ENCODE assay signal across 17 cellular contexts in genomic region chr10:109987413-109987812, GRCh38. TPM values are rescaled to one million over a fixed set of nuclear protein-coding genes. Genes with fewer than 3 reads are reported as not detected.
DNase-seq lines count a peak whose midpoint lies in the region; ATAC-seq and TF ChIP-seq lines count a peak whose summit lies in the region.
"Had no signal": no experiment of that assay in that cellular context is flagged by ENCODE, and none has a peak within 500 bp of the region (broad histone marks: within the 10 kb centered on the region; RNA-seq: fewer than 3 reads in every experiment).

No MANE protein-coding gene starts in this region.

- H3K4me1 Mint-ChIP-seq in WTC11 (peaks cover 5% of the 10 kb centered on the region; the same call in 1 of the 2 replicates), osteocyte (ENCODE audit: unreplicated experiment) (peaks cover 49% of the 10 kb centered on the region)
- H3K4me1 Mint-ChIP-seq in activated CD8-positive, alpha-beta memory T cell treated with anti-CD3 and anti-CD28 coated beads, Interleukin-2, amount 10 ng/mL, durations not matched to agents 7 days and 5 days = no peaks in the 10 kb centered on the region
- H3K4me1 Mint-ChIP-seq: stimulated activated naive CD8-positive, alpha-beta T cell treated with anti-CD3 and anti-CD28 coated beads, Interleukin-15, amount 100 ng/mL, for 72 hours had no signal

- no peaks in the 10 kb centered on the region for H3K79me2 ChIP-seq in GM23248 (ENCODE audit: insufficient read depth)

- no peaks in the 10 kb centered on the region for H3K27me3 Mint-ChIP-seq in WTC11 (ENCODE audit: low read depth)
- H3K27me3 Mint-ChIP-seq in osteocyte (ENCODE audit: unreplicated experiment) = no peaks in the 10 kb centered on the region
- peaks cover 10% of the 10 kb centered on the region for H3K27me3 Mint-ChIP-seq in activated CD8-positive, alpha-beta memory T cell treated with anti-CD3 and anti-CD28 coated beads, Interleukin-2, amount 10 ng/mL, durations not matched to agents 7 days and 5 days
- H3K27me3 Mint-ChIP-seq: stimulated activated naive CD8-positive, alpha-beta T cell treated with anti-CD3 and anti-CD28 coated beads, Interleukin-15, amount 100 ng/mL, for 72 hours had no signal

- H3K9me2 ChIP-seq in GM23248 (ENCODE audit: insufficient read depth) = no peaks in the 10 kb centered on the region

- peaks cover 49% of the 10 kb centered on the region for H3F3A ChIP-seq in GM23248 (ENCODE audit: insufficient read depth)

- no peaks in the 10 kb centered on the region for H3K9me3 ChIP-seq in GM23248 (ENCODE audit: low read depth)
- H3K9me3 ChIP-seq: Peyer's patch had no signal

- ATAC-seq in WTC11 (peak; percentile 81), GM18517 (IDR thresholded peaks at IDR 0.05; ENCODE audit: unreplicated experiment) (no peak), HG03025 (IDR thresholded peaks at IDR 0.05; ENCODE audit: low FRiP score, unreplicated experiment) (no peak)
- ATAC-seq in activated CD8-positive, alpha-beta memory T cell treated with anti-CD3 and anti-CD28 coated beads, Interleukin-2, amount 10 ng/mL, durations not matched to agents 7 days and 5 days = no peak
- ATAC-seq: stimulated activated naive CD8-positive, alpha-beta T cell treated with anti-CD3 and anti-CD28 coated beads, Interleukin-15, amount 100 ng/mL, for 72 hours had no signal

- no peak overlapping the region for H3K27ac Mint-ChIP-seq in WTC11
- H3K27ac Mint-ChIP-seq in osteocyte (ENCODE audit: unreplicated experiment) = peak overlapping the region; percentile 87
- H3K27ac Mint-ChIP-seq in activated CD8-positive, alpha-beta memory T cell treated with anti-CD3 and anti-CD28 coated beads, Interleukin-2, amount 10 ng/mL, durations not matched to agents 7 days and 5 days = no peak overlapping the region

- no peaks in the 10 kb centered on the region for H3K27me3 ChIP-seq in GM23248 (replicated peaks; ENCODE audit: insufficient read depth)
- H3K27me3 ChIP-seq: cardiac muscle cell, Peyer's patch had no signal

- no peak for TF ChIP-seq CTCF in WTC11 (IDR thresholded peaks at IDR 0.05)
- no peak for TF ChIP-seq CTCF in osteocyte (IDR thresholded peaks at IDR 0.05)

- peaks cover 52% of the 10 kb centered on the region for H3K4me1 ChIP-seq in GM23248 (ENCODE audit: insufficient read depth)

- in situ Hi-C loops in GM23248 (cut with MboI) = no loop called here

- no peak overlapping the region for H2AFZ ChIP-seq in GM23248

- H3K36me3 ChIP-seq in GM23248 (ENCODE audit: low read depth) = no peaks in the 10 kb centered on the region
- H3K36me3 ChIP-seq: cardiac muscle cell, Peyer's patch had no signal

- DNase-seq in GM23248 = peak; percentile 93
- no peak for DNase-seq in WTC11 (ENCODE audit: low spot score)
- DNase-seq in fibroblast of peridontal ligament (ENCODE audit: extremely low read depth) = peak; percentile 83
- no peak for DNase-seq in osteocyte (ENCODE audit: extremely low spot score, unreplicated experiment)
- no peak for DNase-seq in stimulated activated CD4-positive, alpha-beta T cell treated with anti-CD3 and anti-CD28 coated beads, Interleukin-2, amount 100 ng/mL, for 48 hours
- no peak for DNase-seq in activated CD8-positive, alpha-beta memory T cell treated with anti-CD3 and anti-CD28 coated beads, Interleukin-2, amount 10 ng/mL, durations not matched to agents 7 days and 5 days
- DNase-seq: GDM1; NCI-H1417; NCI-H446 treated with DMSO at 0.1 percent for 48 hours; Peyer's patch; stimulated activated CD4-positive, alpha-beta T cell treated with anti-CD3 and anti-CD28 coated beads, Interleukin-4, amount 100 ng/mL, for 24 hours; stimulated activated naive CD8-positive, alpha-beta T cell treated with anti-CD3 and anti-CD28 coated beads, Interleukin-15, amount 100 ng/mL, for 72 hours; T-helper 9 cell had no signal

- peak overlapping the region; percentile 80 for H3K4me2 ChIP-seq in GM23248 (ENCODE audit: unreplicated experiment)

- CTCF ChIA-PET in WTC11 (lab: Charles Lee) = interaction anchor here (2.8 to 3.0 kb wide), 2 partner anchors 8 to 103 kb away, joined by 16 to 35 read pairs; no protein-coding TSS in a partner anchor
- CTCF ChIA-PET in activated CD8-positive, alpha-beta memory T cell treated with anti-CD3 and anti-CD28 coated beads, Interleukin-2, amount 10 ng/mL, durations not matched to agents 7 days and 5 days (lab: Charles Lee) = interaction anchor here (1.3 kb wide), 1 partner anchor 19 kb away, joined by 3 read pairs; no protein-coding TSS in a partner anchor

- H3K36me3 Mint-ChIP-seq in WTC11 (peaks cover 6% of the 10 kb centered on the region), osteocyte (ENCODE audit: unreplicated experiment) (peaks cover 2% of the 10 kb centered on the region)
- H3K36me3 Mint-ChIP-seq in activated CD8-positive, alpha-beta memory T cell treated with anti-CD3 and anti-CD28 coated beads, Interleukin-2, amount 10 ng/mL, durations not matched to agents 7 days and 5 days = peaks cover 11% of the 10 kb centered on the region

- H3K4me3 Mint-ChIP-seq in WTC11 = no peak overlapping the region
- H3K4me3 Mint-ChIP-seq in osteocyte (ENCODE audit: unreplicated experiment) = no peak overlapping the region
- H3K4me3 Mint-ChIP-seq in activated CD8-positive, alpha-beta memory T cell treated with anti-CD3 and anti-CD28 coated beads, Interleukin-2, amount 10 ng/mL, durations not matched to agents 7 days and 5 days = no peak overlapping the region
- H3K4me3 Mint-ChIP-seq: stimulated activated naive CD8-positive, alpha-beta T cell treated with anti-CD3 and anti-CD28 coated beads, Interleukin-15, amount 100 ng/mL, for 72 hours had no signal

- WGBS in GM23248 (ENCODE audit: low coverage in 1 of 2, low lambda C conversion rate in 2 of 2, missing lambda C conversion rate in 2 of 2), 2 experiments = 2% methylated on average over 2 of the region's 2 CpGs

- POLR2A ChIA-PET in WTC11 (lab: Charles Lee) = interaction anchor here (0.9 kb wide), 1 partner anchor 23 kb away, joined by 4 read pairs; no protein-coding TSS in a partner anchor

- H3K9me3 Mint-ChIP-seq in WTC11 (peaks cover 12% of the 10 kb centered on the region), osteocyte (ENCODE audit: unreplicated experiment) (peaks cover 14% of the 10 kb centered on the region)
- peaks cover 15% of the 10 kb centered on the region for H3K9me3 Mint-ChIP-seq in activated CD8-positive, alpha-beta memory T cell treated with anti-CD3 and anti-CD28 coated beads, Interleukin-2, amount 10 ng/mL, durations not matched to agents 7 days and 5 days (ENCODE audit: low read depth)

- H3K27ac ChIP-seq in GM23248 = peak overlapping the region; percentile 82
- H3K27ac ChIP-seq: C4-2B, cardiac muscle cell, Peyer's patch had no signal

- H3K4me3 ChIP-seq in GM23248 = peak overlapping the region; percentile 42
- H3K4me3 ChIP-seq: cardiac muscle cell, Peyer's patch had no signal

- H3K9ac ChIP-seq in GM23248 = peak overlapping the region; percentile 45

- no peaks in the 10 kb centered on the region for H4K20me1 ChIP-seq in GM23248 (ENCODE audit: insufficient read depth)

TF ChIP-seq in WTC11, 78 proteins besides CTCF, POLR2A, EP300 and RAD21 (continues in another document):
- TF ChIP-seq USF1 (CRISPR knock-in tag; IDR thresholded peaks at IDR 0.05) (no peak), GRHL2 (CRISPR knock-in tag; IDR thresholded peaks at IDR 0.05; ENCODE audit: insufficient replicate concordance, severe bottlenecking) (no peak), TEAD1 (CRISPR knock-in tag; IDR thresholded peaks at IDR 0.05) (no peak), PRRX2 (CRISPR knock-in tag; IDR thresholded peaks at IDR 0.05) (no peak), MAX (CRISPR knock-in tag; IDR thresholded peaks at IDR 0.05) (no peak), ZNF425 (CRISPR knock-in tag; conservative IDR thresholded peaks at IDR 0.05) (no peak), EMX1 (CRISPR knock-in tag; IDR thresholded peaks at IDR 0.05) (no peak), TEAD4 (CRISPR knock-in tag; IDR thresholded peaks at IDR 0.05) (no peak), SMAD3 (CRISPR knock-in tag; IDR thresholded peaks at IDR 0.05; ENCODE audit: borderline replicate concordance) (no peak), ATF1 (CRISPR knock-in tag; IDR thresholded peaks at IDR 0.05) (no peak), RORB (CRISPR knock-in tag; IDR thresholded peaks at IDR 0.05) (no peak), CREM (CRISPR knock-in tag; IDR thresholded peaks at IDR 0.05) (no peak), NR2C2 (CRISPR knock-in tag; IDR thresholded peaks at IDR 0.05) (no peak)

RNA-seq across cellular contexts. Expression of gene ADD3, which starts 20.4 kb away (rescaled TPM):
- 128 and 1,101 TPM in 2 replicates for total RNA-seq in GM23248 (2014; rRNA removed; shearing (Covaris generic))
- polyA plus RNA-seq in GM23248 (2016; fragmentation: Nextera tagmentation; extraction: Ambion mirVana) = 129 and 133 TPM in 2 replicates
- total RNA-seq in WTC11 (2021) (86.7 to 95.7 TPM (median 88.3 TPM) in 3 replicates), osteocyte (128 and 138 TPM in 2 replicates)
- total RNA-seq in activated CD8-positive, alpha-beta memory T cell treated with anti-CD3 and anti-CD28 coated beads, Interleukin-2, amount 10 ng/mL, durations not matched to agents 7 days and 5 days = 100 to 1,000 TPM; 124 to 206 TPM

Comparison
In these comparisons a context has a peak if more than half of its experiments do, and no peak if none do; other contexts are left out.
1. DNase-seq: peak in GM23248 (single experiment) and fibroblast of peridontal ligament (single experiment); none in WTC11 (single experiment), osteocyte (single experiment), stimulated activated CD4-positive, alpha-beta T cell treated with anti-CD3 and anti-CD28 coated beads, Interleukin-2, amount 100 ng/mL, for 48 hours (0 of 2) and activated CD8-positive, alpha-beta memory T cell treated with anti-CD3 and anti-CD28 coated beads, Interleukin-2, amount 10 ng/mL, durations not matched to agents 7 days and 5 days (single experiment).